Comparison of ENCODE assay signal across 6 cellular contexts in genomic region chr2:130518516-130519135, GRCh38. TPM values are rescaled to one million over a fixed set of nuclear protein-coding genes. Genes with fewer than 3 reads are reported as not detected.
"Had no signal": no experiment of that assay in that cellular context is flagged by ENCODE, and none has a peak within 500 bp of the region (broad histone marks: within the 10 kb centered on the region; RNA-seq: fewer than 3 reads in every experiment).

No MANE protein-coding gene starts in this region.

RNA-seq across cellular contexts. Expression of gene CFC1B, which starts 2.4 kb away (rescaled TPM):
- total RNA-seq: K562, M059J, PC-3, Peyer's patch, SJSA1 had no signal
- polyA plus RNA-seq: K562, SK-N-SH had no signal

RNA-seq across cellular contexts. Expression of gene POTEI, which starts 9.5 kb away (rescaled TPM):
- total RNA-seq: M059J, PC-3, SJSA1 had no signal
- polyA plus RNA-seq: SK-N-SH had no signal
